ENCODE assay signal across 15 cellular contexts in genomic region chr7:133829336-133829897, GRCh38.
DNase-seq lines count a peak whose midpoint lies in the region; ATAC-seq and TF ChIP-seq lines count a peak whose summit lies in the region.
"Had no signal": no experiment of that assay in that cellular context is flagged by ENCODE, and none has a peak within 500 bp of the region (broad histone marks: within the 10 kb centered on the region; RNA-seq: fewer than 3 reads in every experiment).

No MANE protein-coding gene starts in this region.

- TF ChIP-seq EP300 in Ishikawa (IDR thresholded peaks at IDR 0.05; ENCODE audit: borderline replicate concordance) = peak; percentile 74; the same call in 1 of the 2 replicates

- H3K4me2 ChIP-seq in mesenchymal stem cell (ENCODE audit: low read length, poor library complexity, severe bottlenecking) = no peak overlapping the region

- WGBS in mesenchymal stem cell = 26% methylated on average over 4 of the region's 4 CpGs

- no peak overlapping the region for H3K9ac ChIP-seq in mesenchymal stem cell (ENCODE audit: low read length)

- H4K8ac ChIP-seq in mesenchymal stem cell (ENCODE audit: low read length) = peak overlapping the region; percentile 36

- H2BK120ac ChIP-seq in mesenchymal stem cell (ENCODE audit: low read depth, low read length) = no peak overlapping the region

- no peaks in the 10 kb centered on the region for H3K9me3 ChIP-seq in mesenchymal stem cell (ENCODE audit: control insufficient read depth, low read length)
- H3K9me3 ChIP-seq: adrenal gland had no signal

- H3K27me3 ChIP-seq in mesenchymal stem cell (ENCODE audit: control insufficient read depth in 1 of 2, insufficient read depth in 1 of 2, low read length in 2 of 2) = no peaks in the 10 kb centered on the region
- H3K27me3 ChIP-seq: adrenal gland had no signal

- ATAC-seq in HG03442 (IDR thresholded peaks at IDR 0.05; ENCODE audit: unreplicated experiment) = no peak

- H3K27ac ChIP-seq in mesenchymal stem cell (ENCODE audit: low read length, poor library complexity, severe bottlenecking) = peak overlapping the region; percentile 99
- H3K27ac ChIP-seq: adrenal gland, epithelial cell of prostate, VCaP had no signal

- in situ Hi-C loops in Caki2 (cut with HindIII; ENCODE audit: low pct_unique_long_range_greater_than_20kb, low sequenced_read_pairs) (no loop called here), astrocyte of the spinal cord (cut with HindIII; ENCODE audit: low sequenced_read_pairs) (no loop called here)

- peaks cover 2% of the 10 kb centered on the region for H3K4me1 ChIP-seq in mesenchymal stem cell (ENCODE audit: control insufficient read depth, insufficient read depth, low read depth, low read length)
- H3K4me1 ChIP-seq: adrenal gland had no signal

- H2BK15ac ChIP-seq in mesenchymal stem cell (ENCODE audit: low read depth, poor library complexity, severe bottlenecking) = no peak overlapping the region

- no peak overlapping the region for H3K23ac ChIP-seq in mesenchymal stem cell (ENCODE audit: low read length in 2 of 2)

- H3K36me3 ChIP-seq in mesenchymal stem cell (ENCODE audit: control insufficient read depth in 1 of 2, insufficient read depth in 2 of 2, low read depth in 1 of 2, low read length in 2 of 2) = peaks cover 0 to 2% of the 10 kb centered on the region in 2 experiments
- H3K36me3 ChIP-seq: adrenal gland had no signal

- no peak overlapping the region for H2BK12ac ChIP-seq in mesenchymal stem cell (ENCODE audit: low read length in 2 of 2)

- H2AFZ ChIP-seq in mesenchymal stem cell (ENCODE audit: low read depth, low read length) = no peak overlapping the region

- peak overlapping the region; percentile 94 for H2BK5ac ChIP-seq in mesenchymal stem cell (ENCODE audit: low read depth, low read length, poor library complexity, severe bottlenecking)

- H2AK5ac ChIP-seq in mesenchymal stem cell (ENCODE audit: low read length, severe bottlenecking) = no peak overlapping the region

- DNase-seq in Caki2 (ENCODE audit: low read depth) (peak; percentile 68), astrocyte of the spinal cord (ENCODE audit: low read depth, low spot score) (peak; percentile 52), mesenchymal stem cell (peak; percentile 24), NCI-H2029 (lab: John Stamatoyannopoulos, UW) (no peak), NCI-H446 (lab: John Stamatoyannopoulos, UW) (no peak), NCI-H524 treated with DMSO at 0.1 percent for 48 hours (lab: John Stamatoyannopoulos, UW) (no peak)
- DNase-seq: Calu3, midbrain, NCI-H2081 treated with DMSO at 0.1 percent for 48 hours, NCI-H524 had no signal

- no peak overlapping the region for H3K14ac ChIP-seq in mesenchymal stem cell (ENCODE audit: low read length in 2 of 2)

- peaks cover 3% of the 10 kb centered on the region for H3K79me1 ChIP-seq in mesenchymal stem cell (replicated peaks; ENCODE audit: low read length, poor library complexity, severe bottlenecking)

- no peak for TF ChIP-seq CTCF in astrocyte of the spinal cord (IDR thresholded peaks at IDR 0.05; ENCODE audit: low read depth, low read length)

- H4K91ac ChIP-seq in mesenchymal stem cell (ENCODE audit: low read length) = no peak overlapping the region

- no peak overlapping the region for H3K18ac ChIP-seq in mesenchymal stem cell (ENCODE audit: low read depth in 1 of 2, low read length in 2 of 2)

- H3K4ac ChIP-seq in mesenchymal stem cell (ENCODE audit: low read depth in 1 of 2, low read length in 2 of 2) = no peak overlapping the region

- no peak for TF ChIP-seq RAD21 in Ishikawa (IDR thresholded peaks at IDR 0.05; ENCODE audit: low read depth)

- H3K4me3 ChIP-seq in astrocyte of the spinal cord (ENCODE audit: low read depth, low read length) (no peak overlapping the region), mesenchymal stem cell (ENCODE audit: insufficient read depth in 1 of 2, low read depth in 1 of 2, low read length in 2 of 2) (no peak overlapping the region)
- H3K4me3 ChIP-seq: adrenal gland had no signal

TF ChIP-seq in Ishikawa, 13 proteins besides CTCF, POLR2A, EP300 and RAD21:
- TF ChIP-seq TAF1 (IDR thresholded peaks at IDR 0.05; ENCODE audit: low read depth) (no peak), YY1 (IDR thresholded peaks at IDR 0.05; ENCODE audit: low read depth) (peak; percentile 77), TCF12 (IDR thresholded peaks at IDR 0.05; ENCODE audit: low read depth) (peak; percentile 70), CEBPB (IDR thresholded peaks at IDR 0.05) (peak; percentile 19; the same call in 1 of the 2 replicates), NFIC (IDR thresholded peaks at IDR 0.05) (peak; percentile 29; the same call in 1 of the 2 replicates), MAX (IDR thresholded peaks at IDR 0.05) (no peak), TEAD4 (IDR thresholded peaks at IDR 0.05) (peak; percentile 84)

Comparison
In these comparisons a context has a peak if more than half of its experiments do, and no peak if none do; other contexts are left out.
1. DNase-seq: peak in Caki2 (single experiment), astrocyte of the spinal cord (single experiment) and mesenchymal stem cell (single experiment); none in NCI-H2029 (single experiment), NCI-H446 (0 of 2) and NCI-H524 treated with DMSO at 0.1 percent for 48 hours (single experiment).